35 cellular contexts compared by ENCODE assay signal in the genomic region with DNA sequence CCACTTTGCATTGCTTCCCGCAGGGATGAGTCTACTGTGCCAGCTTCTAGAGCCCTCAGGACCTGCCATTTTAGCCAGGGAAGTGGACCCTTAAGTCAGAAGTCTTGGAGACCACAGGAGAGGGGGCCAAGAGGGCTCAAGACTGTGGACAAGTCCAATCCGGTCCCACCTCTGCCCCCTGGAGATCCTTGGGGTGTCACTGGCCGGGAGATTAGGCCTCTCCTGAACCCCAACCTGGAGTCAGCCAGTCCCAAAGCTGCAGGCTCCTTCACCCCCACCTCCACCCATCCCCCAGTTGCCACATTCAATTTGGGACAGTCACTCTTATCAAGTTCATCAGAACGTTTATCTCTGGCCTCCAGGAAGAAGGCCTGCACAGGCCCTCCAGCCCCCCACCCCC. TPM values are rescaled to one million over a fixed set of nuclear protein-coding genes. Genes with fewer than 3 reads are reported as not detected.
A peak's percentile ranks its signal among the peaks of the same experiment; 100 is the strongest.
DNase-seq lines count a peak whose midpoint lies in the region; ATAC-seq, FAIRE-seq and TF ChIP-seq lines count a peak whose summit lies in the region.
"Had no signal": no experiment of that assay in that cellular context is flagged by ENCODE, and none has a peak within 500 bp of the region (broad histone marks: within the 10 kb centered on the region; RNA-seq: fewer than 3 reads in every experiment).

No MANE protein-coding gene starts in this region.

- TF ChIP-seq CTCF in A549 (IDR thresholded peaks at IDR 0.05) (no peak), epithelial cell of proximal tubule (conservative IDR thresholded peaks at IDR 0.05; ENCODE audit: low read depth, low read length) (no peak), parathyroid adenoma (IDR thresholded peaks at IDR 0.05) (no peak)

- CTCF ChIA-PET in A549 (lab: Yijun Ruan, JAX), result interaction anchor here (0.8 to 1.6 kb wide), 3 partner anchors 8 to 41 kb away, joined by 3 to 5 read pairs (median 3); no protein-coding TSS in a partner anchor

- DNase-seq in A549 (ENCODE audit: low read depth in 1 of 2, low spot score in 1 of 2) (no peak), epithelial cell of proximal tubule (ENCODE audit: low read depth) (no peak), DMS53 treated with DMSO at 0.1 percent for 48 hours (lab: John Stamatoyannopoulos, UW; ENCODE audit: unreplicated experiment) (no peak)
- DNase-seq in effector CD8-positive, alpha-beta T cell (lab: John Stamatoyannopoulos, UW), result no peak
- no peak for DNase-seq in activated T-cell treated with anti-CD3 and anti-CD28 coated beads, Interleukin-2, amount 50 U/mL, for 1 hour
- DNase-seq in stimulated activated CD4-positive, alpha-beta T cell treated with anti-CD3 and anti-CD28 coated beads, Interleukin-4, amount 100 ng/mL, for 1 hour, result no peak
- DNase-seq: activated CD4-positive, alpha-beta T cell treated with anti-CD3 and anti-CD28 coated beads, Interleukin-2, amount 10 ng/mL, durations not matched to agents 7 days and 5 days; activated CD8-positive, alpha-beta memory T cell treated with anti-CD3 and anti-CD28 coated beads, Interleukin-2, amount 10 ng/mL, durations not matched to agents 7 days and 5 days; activated naive CD4-positive, alpha-beta T cell treated with anti-CD3 and anti-CD28 coated beads for 36 hours; activated T-cell treated with anti-CD3 and anti-CD28 coated beads, Interleukin-2, amount 50 U/mL, for 72 hours; adrenal gland; AML-193; cerebellar nuclear complex; DMS153; H7; lower lobe of right lung; NCI-H1105 treated with DMSO at 0.1 percent for 48 hours; NCI-H2029 treated with DMSO at 0.1 percent for 48 hours; NCI-H226; NCI-H774; nephron progenitor cell; SHP77 treated with DMSO at 0.1 percent for 48 hours; T-helper 9 cell had no signal

- 29% methylated on average over 2 of the region's 4 CpGs for WGBS in A549 (ENCODE audit: missing lambda C conversion rate)

- peak in 1 of 2 experiments; percentile 7; a peak in 3 of 6 replicates for ATAC-seq in A549
- ATAC-seq: activated CD8-positive, alpha-beta memory T cell treated with anti-CD3 and anti-CD28 coated beads, Interleukin-2, amount 10 ng/mL, durations not matched to agents 7 days and 5 days; activated T-cell treated with anti-CD3 and anti-CD28 coated beads, Interleukin-2, amount 50 U/mL, for 72 hours; lower lobe of right lung had no signal

- TF ChIP-seq EP300 in A549 (IDR thresholded peaks at IDR 0.05), result no peak

- no peaks in the 10 kb centered on the region for H3K9me3 ChIP-seq in A549
- H3K9me3 ChIP-seq in KOPT-K1 (ENCODE audit: insufficient read depth, low read length, poor library complexity, severe bottlenecking), result no peaks in the 10 kb centered on the region
- no peaks in the 10 kb centered on the region for H3K9me3 ChIP-seq in parathyroid adenoma (ENCODE audit: control insufficient read depth, low read length)
- H3K9me3 ChIP-seq: adrenal gland, lower lobe of right lung, mucosa of descending colon, pancreas, right atrium auricular region, spleen, suprapubic skin had no signal

- peaks cover 24% of the 10 kb centered on the region for H3K36me3 ChIP-seq in KOPT-K1 (ENCODE audit: insufficient read depth, low read length)
- no peaks in the 10 kb centered on the region for H3K36me3 ChIP-seq in parathyroid adenoma (ENCODE audit: control insufficient read depth, insufficient read depth, low read length)
- H3K36me3 ChIP-seq: adrenal gland, lower lobe of right lung, pancreas, right atrium auricular region, suprapubic skin had no signal

- no peak for TF ChIP-seq POLR2A in A549 (IDR thresholded peaks at IDR 0.05; ENCODE audit: low read length)

- peaks cover 47% of the 10 kb centered on the region for H3K4me1 ChIP-seq in A549
- H3K4me1 ChIP-seq in parathyroid adenoma, result peaks cover 23% of the 10 kb centered on the region
- H3K4me1 ChIP-seq: adrenal gland had no signal

- H3K4me3 ChIP-seq in A549 (peak overlapping the region; percentile 9; the same call in 1 of the 3 replicates), epithelial cell of proximal tubule (ENCODE audit: low read depth, low read length) (peak overlapping the region; percentile 25), parathyroid adenoma (ENCODE audit: low read depth, low read length) (no peak overlapping the region)
- H3K4me3 ChIP-seq: adrenal gland, lower lobe of right lung, mucosa of descending colon, pancreas, right atrium auricular region, spleen, suprapubic skin had no signal

- no peaks in the 10 kb centered on the region for H3K27me3 ChIP-seq in parathyroid adenoma (ENCODE audit: control insufficient read depth, insufficient read depth, low read length)
- H3K27me3 ChIP-seq: adrenal gland, pancreas, right atrium auricular region, spleen, suprapubic skin had no signal

- POLR2A ChIA-PET in A549 (lab: Yijun Ruan, JAX), result interaction anchor here (1.0 kb wide), 1 partner anchor 9 kb away, joined by 3 read pairs; no protein-coding TSS in a partner anchor

- H3K79me2 ChIP-seq in parathyroid adenoma, result peaks cover 4% of the 10 kb centered on the region

- FAIRE-seq in A549 (lab: Jason Lieb, UNC), result no peak
- FAIRE-seq: G401.6, pancreas, urothelium cell line had no signal

- no peak overlapping the region for H3K9ac ChIP-seq in parathyroid adenoma

- H3K4me2 ChIP-seq in A549, result peak overlapping the region; percentile 66
- no peak overlapping the region for H3K4me2 ChIP-seq in parathyroid adenoma (ENCODE audit: low read length)

- no peak overlapping the region for H2AFZ ChIP-seq in parathyroid adenoma

- H3K27ac ChIP-seq in A549 (peak overlapping the region; percentile 87 to 91), KOPT-K1 (ENCODE audit: low read depth, low read length, poor library complexity, severe bottlenecking) (peak overlapping the region; percentile 13), parathyroid adenoma (peak overlapping the region; percentile 39)
- H3K27ac ChIP-seq: adrenal gland, lower lobe of right lung, right atrium auricular region, spleen, suprapubic skin had no signal

- TF ChIP-seq RAD21 in A549 (conservative IDR thresholded peaks at IDR 0.05 in 1 of 2, IDR thresholded peaks at IDR 0.05 in 1 of 2), result no peak

TF ChIP-seq in A549, 52 proteins besides CTCF, POLR2A, EP300 and RAD21 (continues in another document):
- TF ChIP-seq PHF8 (IDR thresholded peaks at IDR 0.05; ENCODE audit: borderline replicate concordance, low read depth) (no peak), TFCP2L1 (CRISPR knock-in tag; IDR thresholded peaks at IDR 0.05) (no peak), RNF2 (IDR thresholded peaks at IDR 0.05; ENCODE audit: borderline replicate concordance, low read depth) (no peak), ZC3H11A (IDR thresholded peaks at IDR 0.05) (no peak), MAFK (IDR thresholded peaks at IDR 0.05; ENCODE audit: partially characterized antibody) (no peak), HEYL (CRISPR knock-in tag; IDR thresholded peaks at IDR 0.05) (no peak), ZNF302 (CRISPR knock-in tag; IDR thresholded peaks at IDR 0.05) (no peak), FOXS1 (CRISPR knock-in tag; IDR thresholded peaks at IDR 0.05) (no peak)
- TF ChIP-seq, protein P1, sequence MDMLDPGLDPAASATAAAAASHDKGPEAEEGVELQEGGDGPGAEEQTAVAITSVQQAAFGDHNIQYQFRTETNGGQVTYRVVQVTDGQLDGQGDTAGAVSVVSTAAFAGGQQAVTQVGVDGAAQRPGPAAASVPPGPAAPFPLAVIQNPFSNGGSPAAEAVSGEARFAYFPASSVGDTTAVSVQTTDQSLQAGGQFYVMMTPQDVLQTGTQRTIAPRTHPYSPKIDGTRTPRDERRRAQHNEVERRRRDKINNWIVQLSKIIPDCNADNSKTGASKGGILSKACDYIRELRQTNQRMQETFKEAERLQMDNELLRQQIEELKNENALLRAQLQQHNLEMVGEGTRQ (IDR thresholded peaks at IDR 0.05), result no peak

RNA-seq across cellular contexts. Expression of a gene that starts 0.3 kb away (rescaled TPM):
- 7.7 and 9.5 TPM in 2 replicates for polyA plus RNA-seq in A549 (2011; rRNA removed)
- polyA plus RNA-seq in A549 (2012; cell fraction: cytosol; rRNA removed), result 3.4 and 5.1 TPM in 2 replicates
- 19.6 and 21.5 TPM in 2 replicates for polyA plus RNA-seq in A549 (2012; cell fraction: nucleus; rRNA removed)
- 4.0 to 5.1 TPM (median 4.3 TPM) in 3 replicates for polyA plus RNA-seq in A549 (2017; fragmentation: RNase III; extraction: RNeasy Plus Mini Kit Qiagen cat#74134 plus additional on column Dnase treatment)
- polyA minus RNA-seq in A549 (2011; rRNA and poly(A)+ RNA removed), result 17.8 and 19.6 TPM in 2 replicates
- total RNA-seq in epithelial cell of proximal tubule, result 0.07 TPM in 1 of 2 replicates, not detected in the other
- total RNA-seq: A172, dermis microvascular lymphatic vessel endothelial cell, H7, MCF 10A, right atrium auricular region had no signal
- polyA plus RNA-seq: adrenal gland had no signal

RNA-seq across cellular contexts. Expression of a gene that starts 6.9 kb away (rescaled TPM):
- 0.09 TPM in 1 of 2 replicates, not detected in the other for polyA plus RNA-seq in A549 (2011; rRNA removed)
- 0.05 TPM in 2 replicates for polyA plus RNA-seq in A549 (2012; cell fraction: cytosol; rRNA removed)
- polyA plus RNA-seq in A549 (2012; cell fraction: nucleus; rRNA removed), result 0.10 and 0.12 TPM in 2 replicates
- polyA plus RNA-seq in A549 (2017; fragmentation: RNase III; extraction: RNeasy Plus Mini Kit Qiagen cat#74134 plus additional on column Dnase treatment), result 0.09 to 0.14 TPM in 2 of 3 replicates, not detected in the other
- polyA minus RNA-seq in A549 (2011; rRNA and poly(A)+ RNA removed), result 0.15 and 0.17 TPM in 2 replicates
- not detected in 2 replicates for total RNA-seq in epithelial cell of proximal tubule
- total RNA-seq: A172, dermis microvascular lymphatic vessel endothelial cell, H7, MCF 10A, suprapubic skin had no signal

RNA-seq across cellular contexts. Expression of a gene that starts 12.1 kb away (rescaled TPM):
- polyA plus RNA-seq in A549 (2011; rRNA removed) (0.23 and 0.33 TPM in 2 replicates), A549 (2017; fragmentation: RNase III; extraction: RNeasy Plus Mini Kit Qiagen cat#74134 plus additional on column Dnase treatment) (0.47 to 0.67 TPM (median 0.48 TPM) in 3 replicates)
- 0.22 and 0.38 TPM in 2 replicates for polyA plus RNA-seq in A549 (2012; cell fraction: cytosol; rRNA removed)
- 1.8 and 1.9 TPM in 2 replicates for polyA plus RNA-seq in A549 (2012; cell fraction: nucleus; rRNA removed)
- polyA minus RNA-seq in A549 (2011; rRNA and poly(A)+ RNA removed), result 0.41 and 0.54 TPM in 2 replicates
- total RNA-seq in epithelial cell of proximal tubule, result 2.7 and 3.1 TPM in 2 replicates

RNA-seq across cellular contexts. Expression of a gene that starts 21.1 kb away (rescaled TPM):
- 4.5 and 5.7 TPM in 2 replicates for polyA plus RNA-seq in A549 (2011; rRNA removed)
- polyA plus RNA-seq in A549 (2012; cell fraction: cytosol; rRNA removed), result 3.3 and 4.6 TPM in 2 replicates
- polyA plus RNA-seq in A549 (2012; cell fraction: nucleus; rRNA removed), result 1.7 and 1.8 TPM in 2 replicates
- polyA plus RNA-seq in A549 (2017; fragmentation: RNase III; extraction: RNeasy Plus Mini Kit Qiagen cat#74134 plus additional on column Dnase treatment), result 6.9 to 7.5 TPM (median 7.0 TPM) in 3 replicates
- 3.0 and 5.2 TPM in 2 replicates for polyA minus RNA-seq in A549 (2011; rRNA and poly(A)+ RNA removed)
- total RNA-seq in epithelial cell of proximal tubule, result 2.2 and 5.3 TPM in 2 replicates

RNA-seq across cellular contexts. Expression of a gene that starts 41.1 kb away (rescaled TPM):
- 91.4 and 128 TPM in 2 replicates for polyA plus RNA-seq in A549 (2011; rRNA removed)
- 47.4 and 63.5 TPM in 2 replicates for polyA plus RNA-seq in A549 (2012; cell fraction: cytosol; rRNA removed)
- 14.1 and 18.3 TPM in 2 replicates for polyA plus RNA-seq in A549 (2012; cell fraction: nucleus; rRNA removed)
- polyA plus RNA-seq in A549 (2017; fragmentation: RNase III; extraction: RNeasy Plus Mini Kit Qiagen cat#74134 plus additional on column Dnase treatment), result 95.3 to 109 TPM (median 98.2 TPM) in 3 replicates
- 21.7 and 22.6 TPM in 2 replicates for polyA minus RNA-seq in A549 (2011; rRNA and poly(A)+ RNA removed)
- total RNA-seq in epithelial cell of proximal tubule, result 54.0 and 77.6 TPM in 2 replicates

Comparison
In these comparisons a context has a peak if more than half of its experiments do, and no peak if none do; other contexts are left out.
1. H3K27ac ChIP-seq: peak in every context shown above with its lines; median percentile 89 in A549; 39 in parathyroid adenoma; 13 in KOPT-K1.